8 cellular contexts compared by ENCODE assay signal in the genomic region with DNA sequence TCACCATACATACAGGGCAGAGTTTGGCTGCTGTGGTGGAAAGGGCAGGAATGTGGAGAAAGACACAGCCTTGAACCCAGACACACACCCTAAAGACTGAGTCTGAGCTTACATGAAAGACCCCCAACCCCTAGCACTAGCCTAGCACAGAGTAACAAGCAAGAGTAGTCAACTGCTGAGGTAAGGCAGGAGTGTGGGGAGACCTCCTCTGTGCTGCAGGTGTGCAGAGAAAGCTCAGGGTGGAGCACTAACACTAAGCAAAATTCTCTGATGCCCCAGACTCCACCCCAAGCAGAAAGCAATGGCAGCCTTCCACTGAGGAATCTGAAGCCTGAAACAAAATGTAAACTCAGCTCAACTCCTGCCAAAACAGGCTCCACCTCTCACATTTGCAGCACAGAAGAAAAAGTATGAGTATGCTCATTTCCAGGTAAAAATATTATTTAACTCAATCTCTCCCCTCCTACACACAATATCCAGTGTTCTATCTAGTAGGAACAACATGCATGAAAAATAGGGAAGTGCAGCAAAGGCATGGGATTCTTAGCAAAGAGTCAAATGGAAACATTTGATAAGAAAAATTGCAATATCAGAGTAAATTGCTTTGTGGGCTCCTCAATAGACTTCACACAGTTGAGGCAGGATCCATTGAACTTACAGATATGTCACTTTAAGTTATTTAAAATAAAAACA.
A peak's percentile ranks its signal among the peaks of the same experiment; 100 is the strongest.
DNase-seq lines count a peak whose midpoint lies in the region; ATAC-seq and TF ChIP-seq lines count a peak whose summit lies in the region.

No MANE protein-coding gene starts in this region.

- no peak overlapping the region for H3K9ac ChIP-seq in Loucy (ENCODE audit: low read depth, low read length, poor library complexity, severe bottlenecking)

- in situ Hi-C loops in astrocyte of the spinal cord (cut with HindIII; ENCODE audit: low sequenced_read_pairs), result no loop called here

- ATAC-seq in left lung, result peak; percentile 79

- no peaks in the 10 kb centered on the region for H3K9me2 ChIP-seq in Loucy (replicated peaks; ENCODE audit: low read depth, low read length)

- H3K4me1 ChIP-seq in HEK293 (ENCODE audit: control insufficient read depth, insufficient read depth, low read length) (no peaks in the 10 kb centered on the region), Loucy (ENCODE audit: insufficient read depth, low read length, poor library complexity, severe bottlenecking) (no peaks in the 10 kb centered on the region), left lung (peaks cover 0 to 16% of the 10 kb centered on the region in 2 donors)

- H3K9me3 ChIP-seq in HEK293 (ENCODE audit: control insufficient read depth, insufficient read depth, low read depth, low read length), result no peaks in the 10 kb centered on the region
- H3K9me3 ChIP-seq in Loucy (ENCODE audit: insufficient read depth, low read depth, low read length), result no peaks in the 10 kb centered on the region
- H3K9me3 ChIP-seq in left lung, result no peaks in the 10 kb centered on the region

- CTCF ChIA-PET in HEK293 (lab: Yijun Ruan, JAX), result interaction anchor here (0.6 to 2.4 kb wide), 17 partner anchors 12 to 412 kb away, joined by 3 to 16 read pairs (median 4); no protein-coding TSS in a partner anchor

- H3K79me2 ChIP-seq in Loucy (ENCODE audit: insufficient read depth, low read length), result no peaks in the 10 kb centered on the region

- peak; percentile 57 for DNase-seq in AG10803 (ENCODE audit: low read depth)
- peak; percentile 41 for DNase-seq in GM12864 (ENCODE audit: low read depth)
- peak; percentile 64 for DNase-seq in astrocyte of the spinal cord (ENCODE audit: low read depth, low spot score)
- no peak for DNase-seq in left lung
- DNase-seq in inferior parietal cortex (ENCODE audit: extremely low spot score), result no peak
- DNase-seq in stimulated activated CD4-positive, alpha-beta T cell treated with anti-CD3 and anti-CD28 coated beads, Interleukin-4, amount 100 ng/mL, for 4 hours, result no peak

- H3K36me3 ChIP-seq in HEK293 (ENCODE audit: control insufficient read depth in 2 of 2, insufficient read depth in 1 of 2, low read length in 2 of 2) (no peaks in the 10 kb centered on the region), Loucy (ENCODE audit: insufficient read depth, low read length) (no peaks in the 10 kb centered on the region), left lung (no peaks in the 10 kb centered on the region)

- no peaks in the 10 kb centered on the region for H4K20me1 ChIP-seq in Loucy (ENCODE audit: insufficient read depth, low read length, poor library complexity, severe bottlenecking)

- peak; percentile 49 for TF ChIP-seq CTCF in AG10803 (conservative IDR thresholded peaks at IDR 0.05; ENCODE audit: low read length)
- peak; percentile 70 for TF ChIP-seq CTCF in GM12864 (IDR thresholded peaks at IDR 0.05; ENCODE audit: low read depth, low read length, missing control alignments)
- TF ChIP-seq CTCF in HEK293 (tag by site-specific recombination; IDR thresholded peaks at IDR 0.05), result 0 out of 2 replicates have a peak, but pooled peaks have one; percentile 36
- TF ChIP-seq CTCF in Loucy (conservative IDR thresholded peaks at IDR 0.05; ENCODE audit: low read length), result 0 out of 2 replicates have a peak, but pooled peaks have one; percentile 11
- TF ChIP-seq CTCF in astrocyte of the spinal cord (IDR thresholded peaks at IDR 0.05; ENCODE audit: low read depth, low read length), result peak; percentile 44
- TF ChIP-seq CTCF in left lung (IDR thresholded peaks at IDR 0.05), result no peak

- H3K4me2 ChIP-seq in Loucy (ENCODE audit: low read depth, low read length, poor library complexity, severe bottlenecking), result no peak overlapping the region

- POLR2A ChIA-PET in HEK293 (lab: Yijun Ruan, JAX), result no interaction called here

- no peaks in the 10 kb centered on the region for H3F3A ChIP-seq in Loucy (ENCODE audit: low read depth)

- intact Hi-C loops in left lung (cut with DNase I), result no loop called here

- H3K4me3 ChIP-seq in AG10803 (ENCODE audit: low read length) (no peak overlapping the region), GM12864 (ENCODE audit: low read depth, low read length) (peak overlapping the region; percentile 35; the same call in 1 of the 2 replicates), HEK293 (ENCODE audit: low read depth, low read length) (no peak overlapping the region), Loucy (ENCODE audit: low read length, poor library complexity, severe bottlenecking) (no peak overlapping the region), astrocyte of the spinal cord (ENCODE audit: low read depth, low read length) (no peak overlapping the region), left lung (no peak overlapping the region)

- no peak overlapping the region for H2AFZ ChIP-seq in Loucy (ENCODE audit: low read length)

- H3K27me3 ChIP-seq in Loucy (ENCODE audit: insufficient read depth, low read length, poor library complexity, severe bottlenecking), result no peaks in the 10 kb centered on the region
- H3K27me3 ChIP-seq in left lung, result no peaks in the 10 kb centered on the region

- H3K27ac ChIP-seq in HEK293 (ENCODE audit: extremely low read depth, low read depth, low read length) (no peak overlapping the region), left lung (no peak overlapping the region)

TF ChIP-seq in HEK293, 187 proteins besides CTCF, POLR2A, EP300 and RAD21:
- TF ChIP-seq ZNF174 (tag by site-specific recombination; IDR thresholded peaks at IDR 0.05) (no peak), TCF7L2 (IDR thresholded peaks at IDR 0.05; ENCODE audit: borderline replicate concordance, low read depth, low read length) (no peak), KLF8 (tag by site-specific recombination; IDR thresholded peaks at IDR 0.05) (no peak), ZNF701 (tag by site-specific recombination; IDR thresholded peaks at IDR 0.05) (no peak), ZNF654 (tag by site-specific recombination; IDR thresholded peaks at IDR 0.05; ENCODE audit: low read depth) (peak; percentile 47)

Comparison
In these comparisons a context has a peak if more than half of its experiments do, and no peak if none do; other contexts are left out.
1. DNase-seq: peak in AG10803 (single experiment), GM12864 (single experiment) and astrocyte of the spinal cord (single experiment); none in left lung (0 of 2), inferior parietal cortex (single experiment) and stimulated activated CD4-positive, alpha-beta T cell treated with anti-CD3 and anti-CD28 coated beads, Interleukin-4, amount 100 ng/mL, for 4 hours (0 of 2).
2. CTCF ChIP-seq: peak in AG10803 (single experiment), GM12864 (single experiment), HEK293 (single experiment), Loucy (single experiment) and astrocyte of the spinal cord (single experiment); none in left lung (0 of 2).